7 cellular contexts compared by ENCODE assay signal in genomic region chr3:31550452-31551251, GRCh38. TPM values are rescaled to one million over a fixed set of nuclear protein-coding genes. Genes with fewer than 3 reads are reported as not detected.
DNase-seq lines count a peak whose midpoint lies in the region; ATAC-seq and TF ChIP-seq lines count a peak whose summit lies in the region.

No MANE protein-coding gene starts in this region.

- no peaks in the 10 kb centered on the region for H3K9me2 ChIP-seq in DOHH2 (replicated peaks; ENCODE audit: control insufficient read depth, low read length)

- WGBS in sigmoid colon, 2 donors: 4 to 9% methylated on average over 2 of the region's 2 CpGs

- H4K20me1 ChIP-seq in DOHH2 (ENCODE audit: control insufficient read depth, insufficient read depth, low read depth, low read length): peaks cover 41% of the 10 kb centered on the region

- H3K4me2 ChIP-seq in DOHH2 (ENCODE audit: low read length): no peak overlapping the region

- H3K9me3 ChIP-seq in DOHH2 (ENCODE audit: control insufficient read depth, insufficient read depth, low read length): peaks cover 3% of the 10 kb centered on the region; the same call in 1 of the 2 replicates
- no peaks in the 10 kb centered on the region for H3K9me3 ChIP-seq in sigmoid colon

- peaks cover 20% of the 10 kb centered on the region for H3K36me3 ChIP-seq in DOHH2 (ENCODE audit: control insufficient read depth, low read length)
- H3K36me3 ChIP-seq in sigmoid colon: no peaks in the 10 kb centered on the region

- H3K4me1 ChIP-seq in DOHH2 (ENCODE audit: control insufficient read depth, low read length) (peaks cover 10% of the 10 kb centered on the region), sigmoid colon (peaks cover 0 to 70% (median 38%) of the 10 kb centered on the region in 4 donors)

- no peak overlapping the region for H3K27ac ChIP-seq in DOHH2 (ENCODE audit: low read depth, low read length)
- no peak overlapping the region for H3K27ac ChIP-seq in sigmoid colon

- H3K27me3 ChIP-seq in DOHH2 (ENCODE audit: control insufficient read depth, low read length) (no peaks in the 10 kb centered on the region), sigmoid colon (no peaks in the 10 kb centered on the region)

- peak; percentile 47 for ATAC-seq in HG02759 (IDR thresholded peaks at IDR 0.05; ENCODE audit: unreplicated experiment)

- 0 out of 2 replicates have a peak, but pooled peaks cover 3% of the 10 kb centered on the region for H3F3A ChIP-seq in DOHH2 (ENCODE audit: control insufficient read depth, insufficient read depth)

- H3K79me2 ChIP-seq in DOHH2 (ENCODE audit: control insufficient read depth, low read length): peaks cover 100% of the 10 kb centered on the region

- intact Hi-C loops in sigmoid colon (cut with DNase I): loop anchor here (10.0 kb wide), 1 partner anchor 214 kb away; no protein-coding TSS in a partner anchor

- TF ChIP-seq CTCF in DOHH2 (IDR thresholded peaks at IDR 0.05; ENCODE audit: low read depth, low read length, poor library complexity, severe bottlenecking) (peak; percentile 87), WI38 (IDR thresholded peaks at IDR 0.05; ENCODE audit: low read depth, low read length) (peak; percentile 53; the same call in 1 of the 2 replicates), sigmoid colon (IDR thresholded peaks at IDR 0.05) (peak in 3 of 4 experiments; percentile 36 to 58 (median 54))

- DNase-seq in germinal center (ENCODE audit: low spot score) (peak; percentile 30), sigmoid colon (no peak), NCI-H510A treated with DMSO at 0.1 percent for 48 hours (lab: John Stamatoyannopoulos, UW) (no peak), activated gamma-delta T cell treated with Interleukin-2 at 50 U/mL for 16 hours (no peak)

- TF ChIP-seq EP300 in sigmoid colon (IDR thresholded peaks at IDR 0.05): no peak

- no peak for TF ChIP-seq POLR2A in sigmoid colon (IDR thresholded peaks at IDR 0.05)

- H3K4me3 ChIP-seq in DOHH2 (ENCODE audit: low read length) (no peak overlapping the region), WI38 (ENCODE audit: low read depth, low read length) (no peak overlapping the region), sigmoid colon (no peak overlapping the region)

RNA-seq across cellular contexts. Expression of gene STT3B, which starts 17.9 kb away (rescaled TPM):
- 100 to 1,000 TPM in 1 of 4 donors, 10 to 100 TPM in 3; 58.9 to 107 (median 72.6) TPM for total RNA-seq in sigmoid colon
- polyA plus RNA-seq in sigmoid colon: 10 to 100 TPM; 10.8 to 64.1 (median 16.2) TPM
